ENCODE assay signal across 9 cellular contexts in the genomic region with DNA sequence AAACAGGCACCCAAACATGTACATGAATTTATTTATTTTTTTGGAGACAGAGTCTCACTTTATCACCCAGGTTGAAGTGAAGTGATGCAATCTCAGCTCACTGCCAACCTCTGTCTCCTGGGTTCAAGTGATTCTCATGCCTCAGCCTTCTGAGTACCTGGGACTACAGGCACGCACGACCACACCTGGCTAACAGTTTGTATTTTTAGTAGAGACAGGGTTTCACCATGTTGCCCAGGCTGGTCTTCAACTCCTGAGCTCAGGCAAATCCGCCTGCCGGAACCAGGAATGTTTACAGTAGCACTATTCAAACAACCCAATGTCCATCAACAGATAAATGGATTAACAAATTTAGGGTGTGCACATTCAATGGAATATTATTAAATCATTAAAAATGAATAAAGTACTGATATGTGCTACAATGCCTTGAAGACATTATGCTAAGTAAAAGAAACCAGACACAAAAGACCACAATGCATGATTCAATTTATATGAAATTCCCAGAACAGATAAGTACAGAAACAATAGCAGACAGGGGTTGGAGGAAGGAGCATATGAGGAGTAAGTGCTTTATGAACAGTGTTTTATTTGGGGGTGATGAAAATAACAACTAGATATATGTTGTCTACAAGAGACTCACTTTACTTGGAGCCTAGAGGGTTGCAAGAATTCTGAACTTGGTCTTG. TPM values are rescaled to one million over a fixed set of nuclear protein-coding genes. Genes with fewer than 3 reads are reported as not detected.
DNase-seq lines count a peak whose midpoint lies in the region; ATAC-seq, FAIRE-seq and TF ChIP-seq lines count a peak whose summit lies in the region.
"Had no signal": no experiment of that assay in that cellular context is flagged by ENCODE, and none has a peak within 500 bp of the region (broad histone marks: within the 10 kb centered on the region; RNA-seq: fewer than 3 reads in every experiment).

No MANE protein-coding gene starts in this region.

- H3K36me3 Mint-ChIP-seq in Calu3 (ENCODE audit: insufficient read depth, unreplicated experiment): peaks cover 21% of the 10 kb centered on the region
- H3K36me3 Mint-ChIP-seq in central memory CD8-positive, alpha-beta T cell (ENCODE audit: insufficient read depth): peaks cover 26% of the 10 kb centered on the region
- peaks cover 35% of the 10 kb centered on the region for H3K36me3 Mint-ChIP-seq in nephron (ENCODE audit: low read depth)

- no TSS peak for BruUV-seq in Calu3 (replicated peaks; lab: Mats Ljungman, UMichigan)

- H3K4me3 Mint-ChIP-seq in Calu3 (ENCODE audit: low read depth, unreplicated experiment) (peak overlapping the region; percentile 98), nephron (peak overlapping the region; percentile 94 to 96 (median 95))
- peak overlapping the region; percentile 98 for H3K4me3 Mint-ChIP-seq in central memory CD8-positive, alpha-beta T cell

- H3K27me3 ChIP-seq in MG63: no peaks in the 10 kb centered on the region

- H3K27ac Mint-ChIP-seq in Calu3 (ENCODE audit: unreplicated experiment): peak overlapping the region; percentile 97
- peak overlapping the region; percentile 98 for H3K27ac Mint-ChIP-seq in central memory CD8-positive, alpha-beta T cell (ENCODE audit: low read depth)
- peak overlapping the region; percentile 97 to 99 (median 98) for H3K27ac Mint-ChIP-seq in nephron

- H3K36me3 ChIP-seq in MG63: peaks cover 32% of the 10 kb centered on the region

- peaks cover 22% of the 10 kb centered on the region for H3K9me3 ChIP-seq in MG63

- H3K9me3 Mint-ChIP-seq in Calu3 (ENCODE audit: low read depth, unreplicated experiment): no peaks in the 10 kb centered on the region
- H3K9me3 Mint-ChIP-seq in central memory CD8-positive, alpha-beta T cell: no peaks in the 10 kb centered on the region
- peaks cover 14% of the 10 kb centered on the region for H3K9me3 Mint-ChIP-seq in nephron

- intact Hi-C loops in Calu3 (cut with micrococcal nuclease; ENCODE audit: unreplicated experiment): loop anchor here (5.0 kb wide), 1 partner anchor 188 kb away; no protein-coding TSS in a partner anchor

- ATAC-seq in central memory CD8-positive, alpha-beta T cell (replicated peaks; ENCODE audit: extremely low read depth, poor library complexity, severe bottlenecking): no peak
- ATAC-seq in HG02884 (IDR thresholded peaks at IDR 0.05; ENCODE audit: unreplicated experiment): no peak

- H3K4me1 Mint-ChIP-seq in Calu3 (ENCODE audit: low read depth, unreplicated experiment): no peaks in the 10 kb centered on the region
- H3K4me1 Mint-ChIP-seq in central memory CD8-positive, alpha-beta T cell: peaks cover 32% of the 10 kb centered on the region
- H3K4me1 Mint-ChIP-seq in nephron: peaks cover 17% of the 10 kb centered on the region

- no peak for TF ChIP-seq POLR2A in GM12891 (IDR thresholded peaks at IDR 0.05; ENCODE audit: low read depth, low read length)

- TF ChIP-seq CTCF in Calu3 (IDR thresholded peaks at IDR 0.05; ENCODE audit: unreplicated experiment): no peak
- no peak for TF ChIP-seq CTCF in nephron (IDR thresholded peaks at IDR 0.05; ENCODE audit: unreplicated experiment in 3 of 3)

- CTCF ChIA-PET in Calu3 (lab: Charles Lee): interaction anchor here (0.5 to 1.2 kb wide), 3 partner anchors 30 to 109 kb away, joined by 3 to 5 read pairs (median 5); no protein-coding TSS in a partner anchor

- FAIRE-seq in GM12891 (lab: Jason Lieb, UNC): no peak
- FAIRE-seq: colon had no signal

- peak overlapping the region; percentile 75 for H3K4me3 ChIP-seq in MG63

- H3K27me3 Mint-ChIP-seq in Calu3 (ENCODE audit: unreplicated experiment) (no peaks in the 10 kb centered on the region), nephron (ENCODE audit: low read depth) (no peaks in the 10 kb centered on the region)
- H3K27me3 Mint-ChIP-seq in central memory CD8-positive, alpha-beta T cell: no peaks in the 10 kb centered on the region

- DNase-seq in Calu3: no peak
- DNase-seq in MG63: no peak
- DNase-seq in central memory CD8-positive, alpha-beta T cell (ENCODE audit: low spot score in 2 of 2): no peak
- no peak for DNase-seq in retina
- DNase-seq in CD1c-positive myeloid dendritic cell (ENCODE audit: extremely low spot score): no peak
- DNase-seq in GM12891 (ENCODE audit: insufficient read length, low spot score): no peak

TF ChIP-seq in GM12891, 5 proteins besides CTCF, POLR2A, EP300 and RAD21:
- TF ChIP-seq POLR2AphosphoS5 (IDR thresholded peaks at IDR 0.05; ENCODE audit: low read depth, low read length) (no peak), TAF1 (IDR thresholded peaks at IDR 0.05; ENCODE audit: low read depth, low read length) (no peak), POU2F2 (IDR thresholded peaks at IDR 0.05; ENCODE audit: low read depth, low read length) (no peak), PAX5 (IDR thresholded peaks at IDR 0.05; ENCODE audit: insufficient read depth, low read length, severe bottlenecking) (no peak), SPI1 (IDR thresholded peaks at IDR 0.05; ENCODE audit: low read depth, low read length) (no peak)
TF ChIP-seq in GM12891: peak in this region for 0.

RNA-seq across cellular contexts. Expression of a gene that starts 1.3 kb away (rescaled TPM):
- total RNA-seq in Calu3 (2022): 21.3 and 22.5 TPM in 2 replicates
- total RNA-seq in MG63 (2014; rRNA removed; shearing (Covaris generic); ENCODE audit: low replicate concordance): 30.5 and 42.9 TPM in 2 replicates
- polyA plus RNA-seq in GM12891 (2012; ENCODE audit: low read depth, missing spikeins): 20.4 TPM

RNA-seq across cellular contexts. Expression of a gene that starts 48.7 kb away (rescaled TPM):
- 28.4 and 35.9 TPM in 2 replicates for total RNA-seq in Calu3 (2022)
- total RNA-seq in MG63 (2014; rRNA removed; shearing (Covaris generic); ENCODE audit: low replicate concordance): 36.3 and 67.2 TPM in 2 replicates
- polyA plus RNA-seq in GM12891 (2012; ENCODE audit: low read depth, missing spikeins): 25.6 TPM
